Comparison of ENCODE assay signal across 20 cellular contexts in genomic region chr6:5665667-5666066, GRCh38.
A peak's percentile ranks its signal among the peaks of the same experiment; 100 is the strongest.
DNase-seq lines count a peak whose midpoint lies in the region; ATAC-seq, FAIRE-seq and TF ChIP-seq lines count a peak whose summit lies in the region.
"Had no signal": no experiment of that assay in that cellular context is flagged by ENCODE, and none has a peak within 500 bp of the region (broad histone marks: within the 10 kb centered on the region; RNA-seq: fewer than 3 reads in every experiment).

No MANE protein-coding gene starts in this region.

- FAIRE-seq in HepG2 (lab: Jason Lieb, UNC): no peak
- FAIRE-seq: endometrium, pancreas, RCC 7860, TTC549, urothelium cell line had no signal

- peak overlapping the region in 1 of 2 donors; percentile 66 for H3K4me3 Mint-ChIP-seq in activated T-cell treated with anti-CD3 and anti-CD28 coated beads, Interleukin-2, amount 50 U/mL, for 72 hours
- no peak overlapping the region for H3K4me3 Mint-ChIP-seq in activated T-helper 2 cell treated with anti-CD3 and anti-CD28 coated beads, Interferon-gamma antibody, Interleukin-2, Interleukin-4, amounts not matched to agents 10 μg/mL and 5 μg/mL and 100 μg/mL, durations not matched to agents 14 hours and 24 hours and 36 hours (ENCODE audit: low read depth)
- H3K4me3 Mint-ChIP-seq in stimulated activated memory B cell treated with anti-CD40 and anti-IgM and Interleukin-4, amounts not matched to agents 10 μg/mL and 1 μg/mL and 100 μg/mL, for 72 hours: no peak overlapping the region
- H3K4me3 Mint-ChIP-seq: immature natural killer cell had no signal

- TF ChIP-seq POLR2A in HepG2 (IDR thresholded peaks at IDR 0.05; ENCODE audit: insufficient read depth in 1 of 2, low read depth in 2 of 2, low read length in 2 of 2): no peak

- no peak overlapping the region for H3K4me2 ChIP-seq in HepG2 (ENCODE audit: low read depth, low read length)

- H3K4me1 Mint-ChIP-seq in activated T-cell treated with anti-CD3 and anti-CD28 coated beads, Interleukin-2, amount 50 U/mL, for 72 hours (ENCODE audit: low read depth): peaks cover 47% of the 10 kb centered on the region
- peaks cover 18% of the 10 kb centered on the region for H3K4me1 Mint-ChIP-seq in activated T-helper 2 cell treated with anti-CD3 and anti-CD28 coated beads, Interferon-gamma antibody, Interleukin-2, Interleukin-4, amounts not matched to agents 10 μg/mL and 5 μg/mL and 100 μg/mL, durations not matched to agents 14 hours and 24 hours and 36 hours (ENCODE audit: low read depth)
- peaks cover 28% of the 10 kb centered on the region for H3K4me1 Mint-ChIP-seq in stimulated activated memory B cell treated with anti-CD40 and anti-IgM and Interleukin-4, amounts not matched to agents 10 μg/mL and 1 μg/mL and 100 μg/mL, for 72 hours

- intact Hi-C loops in activated T-helper 2 cell treated with anti-CD3 and anti-CD28 coated beads, Interferon-gamma antibody, Interleukin-2, Interleukin-4, amounts not matched to agents 10 μg/mL and 5 μg/mL and 100 μg/mL, durations not matched to agents 14 hours and 24 hours and 36 hours (cut with micrococcal nuclease): no loop called here
- intact Hi-C loops in HepG2 (cut with micrococcal nuclease; ENCODE audit: unreplicated experiment): no loop called here

- in situ Hi-C loops in HepG2 (cut with HindIII; ENCODE audit: extremely low pct_ligation_motif_present, low pct_unique_long_range_greater_than_20kb): no loop called here

- H3K36me3 Mint-ChIP-seq in activated T-cell treated with anti-CD3 and anti-CD28 coated beads, Interleukin-2, amount 50 U/mL, for 72 hours (ENCODE audit: insufficient read depth in 2 of 2): no peaks in the 10 kb centered on the region
- H3K36me3 Mint-ChIP-seq in activated T-helper 2 cell treated with anti-CD3 and anti-CD28 coated beads, Interferon-gamma antibody, Interleukin-2, Interleukin-4, amounts not matched to agents 10 μg/mL and 5 μg/mL and 100 μg/mL, durations not matched to agents 14 hours and 24 hours and 36 hours (ENCODE audit: low read depth): no peaks in the 10 kb centered on the region
- peaks cover 8% of the 10 kb centered on the region for H3K36me3 Mint-ChIP-seq in stimulated activated memory B cell treated with anti-CD40 and anti-IgM and Interleukin-4, amounts not matched to agents 10 μg/mL and 1 μg/mL and 100 μg/mL, for 72 hours

- H3K27me3 ChIP-seq in HepG2 (ENCODE audit: control insufficient read depth in 1 of 2, insufficient read depth in 2 of 2, low read length in 2 of 2): no peaks in the 10 kb centered on the region
- H3K27me3 ChIP-seq: body of pancreas, heart left ventricle, pancreas, sigmoid colon had no signal

- CTCF ChIA-PET in HepG2 (lab: Yijun Ruan, JAX; ENCODE audit: low intra/inter-chr PET ratio, low total read pairs): no interaction called here

- 95% methylated on average over 2 of the region's 2 CpGs for WGBS in HepG2 (ENCODE audit: low lambda C conversion rate)

- DNase-seq in activated T-cell treated with anti-CD3 and anti-CD28 coated beads, Interleukin-2, amount 50 U/mL, for 72 hours: no peak
- DNase-seq in activated T-cell treated with anti-CD3 and anti-CD28 coated beads, Interleukin-2, amount 50 U/mL, for 48 hours: no peak
- no peak for DNase-seq in activated T-helper 2 cell treated with anti-CD3 and anti-CD28 coated beads, Interferon-gamma antibody, Interleukin-2, Interleukin-4, amounts not matched to agents 10 μg/mL and 5 μg/mL and 100 μg/mL, durations not matched to agents 14 hours and 24 hours and 36 hours (ENCODE audit: low spot score)
- DNase-seq in HepG2 (ENCODE audit: low spot score): no peak
- DNase-seq in HUDEP-2 (lab: John Stamatoyannopoulos, UW; ENCODE audit: unreplicated experiment in 76 of 76): no peak
- no peak for DNase-seq in GM19240 (ENCODE audit: insufficient read length, low spot score)
- DNase-seq: body of pancreas, COR-L47, heart left ventricle, immature natural killer cell, NCI-H82, pancreas, sigmoid colon had no signal

- no peak for ATAC-seq in activated T-cell treated with anti-CD3 and anti-CD28 coated beads, Interleukin-2, amount 50 U/mL, for 72 hours (replicated peaks in 1 of 2)
- no peak for ATAC-seq in stimulated activated memory B cell treated with anti-CD40 and anti-IgM and Interleukin-4, amounts not matched to agents 10 μg/mL and 1 μg/mL and 100 μg/mL, for 72 hours
- ATAC-seq in HepG2: no peak
- ATAC-seq: body of pancreas, pancreas, SK-N-SH treated with all-trans-retinoic acid at 6 μM for 48 hours had no signal

- no peak overlapping the region for H2AFZ ChIP-seq in HepG2 (ENCODE audit: low read length)

- H3K9ac ChIP-seq in HepG2 (ENCODE audit: insufficient read depth, low read depth, low read length): no peak overlapping the region

- peak overlapping the region; percentile 35 for H3K27ac Mint-ChIP-seq in activated T-cell treated with anti-CD3 and anti-CD28 coated beads, Interleukin-2, amount 50 U/mL, for 72 hours
- H3K27ac Mint-ChIP-seq in activated T-helper 2 cell treated with anti-CD3 and anti-CD28 coated beads, Interferon-gamma antibody, Interleukin-2, Interleukin-4, amounts not matched to agents 10 μg/mL and 5 μg/mL and 100 μg/mL, durations not matched to agents 14 hours and 24 hours and 36 hours: peak overlapping the region; percentile 19
- H3K27ac Mint-ChIP-seq in stimulated activated memory B cell treated with anti-CD40 and anti-IgM and Interleukin-4, amounts not matched to agents 10 μg/mL and 1 μg/mL and 100 μg/mL, for 72 hours: peak overlapping the region; percentile 71
- H3K27ac Mint-ChIP-seq: immature natural killer cell had no signal

- H3K4me3 ChIP-seq in HepG2 (replicated peaks in 1 of 3; ENCODE audit: insufficient read depth in 1 of 3, low read depth in 2 of 3, low read length in 3 of 3): no peak overlapping the region
- H3K4me3 ChIP-seq: body of pancreas, heart left ventricle, pancreas, sigmoid colon had no signal

- TF ChIP-seq EP300 in HepG2 (IDR thresholded peaks at IDR 0.05; ENCODE audit: low read depth in 2 of 2, low read length in 2 of 2) (no peak), HepG2 (CRISPR knock-in tag; IDR thresholded peaks at IDR 0.05; ENCODE audit: borderline replicate concordance) (no peak)

- no peaks in the 10 kb centered on the region for H3K27me3 Mint-ChIP-seq in activated T-cell treated with anti-CD3 and anti-CD28 coated beads, Interleukin-2, amount 50 U/mL, for 72 hours (ENCODE audit: low read depth)
- no peaks in the 10 kb centered on the region for H3K27me3 Mint-ChIP-seq in activated T-helper 2 cell treated with anti-CD3 and anti-CD28 coated beads, Interferon-gamma antibody, Interleukin-2, Interleukin-4, amounts not matched to agents 10 μg/mL and 5 μg/mL and 100 μg/mL, durations not matched to agents 14 hours and 24 hours and 36 hours (ENCODE audit: low read depth)
- no peaks in the 10 kb centered on the region for H3K27me3 Mint-ChIP-seq in stimulated activated memory B cell treated with anti-CD40 and anti-IgM and Interleukin-4, amounts not matched to agents 10 μg/mL and 1 μg/mL and 100 μg/mL, for 72 hours

- BruUV-seq in HepG2 (replicated peaks; lab: Mats Ljungman, UMichigan): no TSS peak

- H3K9me3 Mint-ChIP-seq in activated T-cell treated with anti-CD3 and anti-CD28 coated beads, Interleukin-2, amount 50 U/mL, for 72 hours: no peaks in the 10 kb centered on the region
- no peaks in the 10 kb centered on the region for H3K9me3 Mint-ChIP-seq in activated T-helper 2 cell treated with anti-CD3 and anti-CD28 coated beads, Interferon-gamma antibody, Interleukin-2, Interleukin-4, amounts not matched to agents 10 μg/mL and 5 μg/mL and 100 μg/mL, durations not matched to agents 14 hours and 24 hours and 36 hours
- H3K9me3 Mint-ChIP-seq in stimulated activated memory B cell treated with anti-CD40 and anti-IgM and Interleukin-4, amounts not matched to agents 10 μg/mL and 1 μg/mL and 100 μg/mL, for 72 hours: no peaks in the 10 kb centered on the region
- H3K9me3 Mint-ChIP-seq: immature natural killer cell had no signal

- H3K27ac ChIP-seq in KOPT-K1 (ENCODE audit: low read depth, low read length, poor library complexity, severe bottlenecking): peak overlapping the region; percentile 71
- H3K27ac ChIP-seq in HepG2 (ENCODE audit: extremely low read length, insufficient read depth, low read length): no peak overlapping the region
- H3K27ac ChIP-seq: body of pancreas, heart left ventricle, pancreas, sigmoid colon had no signal

- H4K20me1 ChIP-seq in HepG2 (ENCODE audit: insufficient read depth, low read length): no peaks in the 10 kb centered on the region

- H3K36me3 ChIP-seq in KOPT-K1 (ENCODE audit: insufficient read depth, low read length) (no peaks in the 10 kb centered on the region), HepG2 (replicated peaks in 1 of 2; ENCODE audit: control insufficient read depth in 1 of 2, insufficient read depth in 2 of 2, low read length in 2 of 2) (no peaks in the 10 kb centered on the region)
- H3K36me3 ChIP-seq: heart left ventricle, pancreas, sigmoid colon had no signal

- no peaks in the 10 kb centered on the region for H3K79me2 ChIP-seq in HepG2 (ENCODE audit: insufficient read depth, low read length)

- no peaks in the 10 kb centered on the region for H3K9me3 ChIP-seq in KOPT-K1 (ENCODE audit: insufficient read depth, low read length, poor library complexity, severe bottlenecking)
- no peaks in the 10 kb centered on the region for H3K9me3 ChIP-seq in HepG2 (ENCODE audit: low read length)
- H3K9me3 ChIP-seq: body of pancreas, heart left ventricle, pancreas, sigmoid colon had no signal

- TF ChIP-seq RAD21 in HepG2 (CRISPR knock-in tag; IDR thresholded peaks at IDR 0.05): no peak

- POLR2A ChIA-PET in HepG2 (lab: Yijun Ruan, JAX): no interaction called here

- no peak for TF ChIP-seq CTCF in HepG2 (CRISPR knock-in tag; IDR thresholded peaks at IDR 0.05)

- no peaks in the 10 kb centered on the region for H3K4me1 ChIP-seq in HepG2 (ENCODE audit: insufficient read depth, low read length)
- H3K4me1 ChIP-seq: body of pancreas, pancreas had no signal

TF ChIP-seq in HepG2, 621 proteins besides CTCF, POLR2A, EP300 and RAD21 (continues in another document):
- no peak for TF ChIP-seq ZFX (CRISPR knock-in tag; IDR thresholded peaks at IDR 0.05; ENCODE audit: low read depth)

Comparison
In these comparisons a context has a peak if more than half of its experiments do, and no peak if none do; other contexts are left out.
1. H3K27ac Mint-ChIP-seq: peak in every context shown above with its lines; median percentile 71 in stimulated activated memory B cell treated with anti-CD40 and anti-IgM and Interleukin-4, amounts not matched to agents 10 μg/mL and 1 μg/mL and 100 μg/mL, for 72 hours; 35 in activated T-cell treated with anti-CD3 and anti-CD28 coated beads, Interleukin-2, amount 50 U/mL, for 72 hours; 19 in activated T-helper 2 cell treated with anti-CD3 and anti-CD28 coated beads, Interferon-gamma antibody, Interleukin-2, Interleukin-4, amounts not matched to agents 10 μg/mL and 5 μg/mL and 100 μg/mL, durations not matched to agents 14 hours and 24 hours and 36 hours.